2 cellular contexts compared by ENCODE assay signal in the genomic region with DNA sequence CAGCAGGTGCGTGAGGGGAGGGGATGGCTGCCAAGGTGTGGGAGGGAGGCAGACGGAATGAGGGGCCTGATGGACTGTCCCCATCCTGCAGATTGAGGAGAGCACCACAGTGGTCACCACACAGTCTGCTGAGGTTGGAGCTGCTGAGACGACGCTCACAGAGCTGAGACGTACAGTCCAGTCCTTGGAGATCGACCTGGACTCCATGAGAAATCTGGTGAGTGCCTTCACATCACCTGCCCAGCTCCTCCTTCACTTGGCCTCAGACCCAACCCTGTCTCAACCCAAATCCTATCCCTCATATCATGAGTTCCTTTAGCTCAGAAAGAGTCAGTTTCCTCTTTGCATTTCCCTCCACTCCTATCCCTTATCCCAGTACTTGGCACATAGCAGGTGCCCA.
TF ChIP-seq lines count a peak whose summit lies in the region.

No MANE protein-coding gene starts in this region.

TF ChIP-seq in K562, 482 proteins besides CTCF, POLR2A, EP300 and RAD21:
- TF ChIP-seq, protein P1, sequence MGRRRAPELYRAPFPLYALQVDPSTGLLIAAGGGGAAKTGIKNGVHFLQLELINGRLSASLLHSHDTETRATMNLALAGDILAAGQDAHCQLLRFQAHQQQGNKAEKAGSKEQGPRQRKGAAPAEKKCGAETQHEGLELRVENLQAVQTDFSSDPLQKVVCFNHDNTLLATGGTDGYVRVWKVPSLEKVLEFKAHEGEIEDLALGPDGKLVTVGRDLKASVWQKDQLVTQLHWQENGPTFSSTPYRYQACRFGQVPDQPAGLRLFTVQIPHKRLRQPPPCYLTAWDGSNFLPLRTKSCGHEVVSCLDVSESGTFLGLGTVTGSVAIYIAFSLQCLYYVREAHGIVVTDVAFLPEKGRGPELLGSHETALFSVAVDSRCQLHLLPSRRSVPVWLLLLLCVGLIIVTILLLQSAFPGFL (CRISPR knock-in tag; IDR thresholded peaks at IDR 0.05) = no peak
- TF ChIP-seq SNIP1 (IDR thresholded peaks at IDR 0.05; ENCODE audit: low read depth) = no peak
- 0 out of 2 replicates have a peak, but pooled peaks have one; percentile 24 for TF ChIP-seq FOSL1 (tag; conservative IDR thresholded peaks at IDR 0.05)
- TF ChIP-seq, protein P2, sequence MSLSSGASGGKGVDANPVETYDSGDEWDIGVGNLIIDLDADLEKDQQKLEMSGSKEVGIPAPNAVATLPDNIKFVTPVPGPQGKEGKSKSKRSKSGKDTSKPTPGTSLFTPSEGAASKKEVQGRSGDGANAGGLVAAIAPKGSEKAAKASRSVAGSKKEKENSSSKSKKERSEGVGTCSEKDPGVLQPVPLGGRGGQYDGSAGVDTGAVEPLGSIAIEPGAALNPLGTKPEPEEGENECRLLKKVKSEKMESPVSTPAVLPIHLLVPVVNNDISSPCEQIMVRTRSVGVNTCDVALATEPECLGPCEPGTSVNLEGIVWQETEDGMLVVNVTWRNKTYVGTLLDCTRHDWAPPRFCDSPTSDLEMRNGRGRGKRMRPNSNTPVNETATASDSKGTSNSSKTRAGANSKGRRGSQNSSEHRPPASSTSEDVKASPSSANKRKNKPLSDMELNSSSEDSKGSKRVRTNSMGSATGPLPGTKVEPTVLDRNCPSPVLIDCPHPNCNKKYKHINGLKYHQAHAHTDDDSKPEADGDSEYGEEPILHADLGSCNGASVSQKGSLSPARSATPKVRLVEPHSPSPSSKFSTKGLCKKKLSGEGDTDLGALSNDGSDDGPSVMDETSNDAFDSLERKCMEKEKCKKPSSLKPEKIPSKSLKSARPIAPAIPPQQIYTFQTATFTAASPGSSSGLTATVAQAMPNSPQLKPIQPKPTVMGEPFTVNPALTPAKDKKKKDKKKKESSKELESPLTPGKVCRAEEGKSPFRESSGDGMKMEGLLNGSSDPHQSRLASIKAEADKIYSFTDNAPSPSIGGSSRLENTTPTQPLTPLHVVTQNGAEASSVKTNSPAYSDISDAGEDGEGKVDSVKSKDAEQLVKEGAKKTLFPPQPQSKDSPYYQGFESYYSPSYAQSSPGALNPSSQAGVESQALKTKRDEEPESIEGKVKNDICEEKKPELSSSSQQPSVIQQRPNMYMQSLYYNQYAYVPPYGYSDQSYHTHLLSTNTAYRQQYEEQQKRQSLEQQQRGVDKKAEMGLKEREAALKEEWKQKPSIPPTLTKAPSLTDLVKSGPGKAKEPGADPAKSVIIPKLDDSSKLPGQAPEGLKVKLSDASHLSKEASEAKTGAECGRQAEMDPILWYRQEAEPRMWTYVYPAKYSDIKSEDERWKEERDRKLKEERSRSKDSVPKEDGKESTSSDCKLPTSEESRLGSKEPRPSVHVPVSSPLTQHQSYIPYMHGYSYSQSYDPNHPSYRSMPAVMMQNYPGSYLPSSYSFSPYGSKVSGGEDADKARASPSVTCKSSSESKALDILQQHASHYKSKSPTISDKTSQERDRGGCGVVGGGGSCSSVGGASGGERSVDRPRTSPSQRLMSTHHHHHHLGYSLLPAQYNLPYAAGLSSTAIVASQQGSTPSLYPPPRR (CRISPR knock-in tag; IDR thresholded peaks at IDR 0.05; ENCODE audit: borderline replicate concordance) = no peak

TF ChIP-seq in liver, 16 proteins besides CTCF, POLR2A, EP300 and RAD21:
- TF ChIP-seq SP1 (IDR thresholded peaks at IDR 0.05) = no peak
- TF ChIP-seq EGR1 (IDR thresholded peaks at IDR 0.05; ENCODE audit: low read depth in 2 of 2) = no peak
- TF ChIP-seq MAX (IDR thresholded peaks at IDR 0.05) = no peak
- no peak for TF ChIP-seq RXRA (IDR thresholded peaks at IDR 0.05)
- no peak for TF ChIP-seq ZBTB33 (IDR thresholded peaks at IDR 0.05)
- no peak for TF ChIP-seq TAF1 (conservative IDR thresholded peaks at IDR 0.05)
